Comparison of ENCODE assay signal across 1 cellular context in the genomic region with DNA sequence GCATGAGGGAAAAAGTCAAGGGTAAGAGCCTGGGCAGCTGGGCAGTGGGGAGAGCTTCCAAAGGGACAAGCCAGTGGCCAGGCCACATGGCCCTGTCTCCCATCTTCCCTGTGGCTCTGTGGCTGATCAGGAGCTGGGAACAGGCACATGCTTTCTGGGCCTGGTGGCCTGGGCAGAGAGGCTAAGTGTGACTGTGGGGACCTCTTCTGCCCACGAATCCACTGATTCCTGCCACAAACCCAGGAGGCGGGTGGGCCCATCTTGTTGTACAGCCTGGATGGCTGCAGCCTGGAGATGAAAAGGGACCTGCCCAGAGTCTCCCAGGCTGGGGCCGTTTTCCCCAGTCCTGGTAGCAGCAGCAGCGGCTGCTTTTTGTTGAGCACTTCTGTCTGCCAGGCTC.
TF ChIP-seq lines count a peak whose summit lies in the region.

No MANE protein-coding gene starts in this region.

TF ChIP-seq in IMR-90, 13 proteins besides CTCF, POLR2A, EP300 and RAD21:
- no peak for TF ChIP-seq CEBPB (IDR thresholded peaks at IDR 0.05; ENCODE audit: low read depth, low read length)
